Comparison of ENCODE assay signal across 13 cellular contexts in genomic region chr12:108722463-108722862, GRCh38. TPM values are rescaled to one million over a fixed set of nuclear protein-coding genes. Genes with fewer than 3 reads are reported as not detected.
DNase-seq lines count a peak whose midpoint lies in the region; ATAC-seq, FAIRE-seq and TF ChIP-seq lines count a peak whose summit lies in the region.
"Had no signal": no experiment of that assay in that cellular context is flagged by ENCODE, and none has a peak within 500 bp of the region (broad histone marks: within the 10 kb centered on the region; RNA-seq: fewer than 3 reads in every experiment).

No MANE protein-coding gene starts in this region.

- 43 to 44% methylated on average over 1 of the region's 1 CpG for WGBS in heart right ventricle, 2 donors

- H3K36me3 Mint-ChIP-seq in chondrocyte (ENCODE audit: low read depth): peaks cover 3% of the 10 kb centered on the region
- no peaks in the 10 kb centered on the region for H3K36me3 Mint-ChIP-seq in activated naive CD8-positive, alpha-beta T cell treated with anti-CD3 and anti-CD28 coated beads for 36 hours

- H3K4me3 Mint-ChIP-seq in chondrocyte (ENCODE audit: unreplicated experiment): peak overlapping the region; percentile 10
- no peak overlapping the region for H3K4me3 Mint-ChIP-seq in activated naive CD8-positive, alpha-beta T cell treated with anti-CD3 and anti-CD28 coated beads for 36 hours
- H3K4me3 Mint-ChIP-seq: T-helper 1 cell treated with Interleukin-12 subunit alpha and Interleukin-12 subunit beta and Interleukin-4 antibody, amounts not matched to agents 30 μg/mL and 1 μg/mL, for 36 hours had no signal

- no peak for FAIRE-seq in RCC 7860 (lab: Jason Lieb, UNC)

- H3K27ac ChIP-seq in heart right ventricle (peak overlapping the region in 9 of 10 donors; percentile 33 to 78 (median 60)), muscle layer of duodenum (ENCODE audit: low read length) (peak overlapping the region; percentile 92), upper lobe of right lung (peak overlapping the region; percentile 63)

- no peak for TF ChIP-seq CTCF in heart right ventricle (IDR thresholded peaks at IDR 0.05)
- TF ChIP-seq CTCF in chondrocyte (IDR thresholded peaks at IDR 0.05): no peak
- no peak for TF ChIP-seq CTCF in upper lobe of right lung (IDR thresholded peaks at IDR 0.05)

- H3K27me3 Mint-ChIP-seq in chondrocyte (ENCODE audit: low read depth): no peaks in the 10 kb centered on the region
- no peaks in the 10 kb centered on the region for H3K27me3 Mint-ChIP-seq in activated naive CD8-positive, alpha-beta T cell treated with anti-CD3 and anti-CD28 coated beads for 36 hours

- no peak overlapping the region for H3K4me3 ChIP-seq in heart right ventricle
- peak overlapping the region in 1 of 2 donors; percentile 1 for H3K4me3 ChIP-seq in muscle layer of duodenum (ENCODE audit: low read depth in 1 of 2, low read length in 2 of 2)
- H3K4me3 ChIP-seq in upper lobe of right lung: no peak overlapping the region

- DNase-seq in heart right ventricle: no peak
- DNase-seq in Right ventricle myocardium superior: no peak
- no peak for DNase-seq in chondrocyte (ENCODE audit: low spot score)
- no peak for DNase-seq in upper lobe of right lung
- no peak for DNase-seq in GF-D8 (lab: John Stamatoyannopoulos, UW)
- DNase-seq in activated naive CD8-positive, alpha-beta T cell treated with anti-CD3 and anti-CD28 coated beads for 36 hours: no peak
- no peak for DNase-seq in RCC 7860 (ENCODE audit: low spot score)
- DNase-seq: activated CD4-positive, alpha-beta T cell treated with anti-CD3 and anti-CD28 coated beads, Interleukin-2, amount 50 U/mL, for 4 hours; activated naive CD4-positive, alpha-beta T cell treated with Interleukin-2 at 50 U/mL for 16 hours; hypothalamus; NCI-H187 treated with DMSO at 0.1 percent for 48 hours had no signal

- H3K4me1 ChIP-seq in heart right ventricle (peaks cover 14 to 95% (median 83%) of the 10 kb centered on the region in 9 donors), muscle layer of duodenum (ENCODE audit: control insufficient read depth in 1 of 2, insufficient read depth in 2 of 2, low read length in 2 of 2) (peaks cover 24 to 64% of the 10 kb centered on the region in 2 donors), upper lobe of right lung (peaks cover 57% of the 10 kb centered on the region)

- intact Hi-C loops in heart right ventricle (cut with DNase I) (loop anchor here in 2 of 10 donors (2.0 to 10.0 kb wide), 2 partner anchors 48 to 62 kb away; no protein-coding TSS in a partner anchor), Right ventricle myocardium superior (cut with DNase I) (loop anchor here (10.0 kb wide), 1 partner anchor 48 kb away; no protein-coding TSS in a partner anchor), upper lobe of right lung (cut with DNase I) (no loop called here)

- H3K36me3 ChIP-seq in heart right ventricle: peaks cover 0 to 5% (median 0%) of the 10 kb centered on the region in 9 donors
- peaks cover under 1 to 4% of the 10 kb centered on the region in 2 donors for H3K36me3 ChIP-seq in muscle layer of duodenum (ENCODE audit: control insufficient read depth in 1 of 2, insufficient read depth in 2 of 2, low read length in 2 of 2)
- no peaks in the 10 kb centered on the region for H3K36me3 ChIP-seq in upper lobe of right lung

- H3K4me1 Mint-ChIP-seq in chondrocyte (ENCODE audit: low read depth): peaks cover 86% of the 10 kb centered on the region
- H3K4me1 Mint-ChIP-seq in activated naive CD8-positive, alpha-beta T cell treated with anti-CD3 and anti-CD28 coated beads for 36 hours: peaks cover 34% of the 10 kb centered on the region

- no peaks in the 10 kb centered on the region for H3K27me3 ChIP-seq in heart right ventricle
- H3K27me3 ChIP-seq in muscle layer of duodenum (ENCODE audit: low read depth, low read length): no peaks in the 10 kb centered on the region
- no peaks in the 10 kb centered on the region for H3K27me3 ChIP-seq in upper lobe of right lung

- peak in 2 of 8 donors; percentile 3 to 19 for ATAC-seq in heart right ventricle
- no peak for ATAC-seq in Right ventricle myocardium superior (ENCODE audit: poor library complexity)
- ATAC-seq in upper lobe of right lung: no peak

- peak overlapping the region; percentile 96 for H3K27ac Mint-ChIP-seq in chondrocyte (ENCODE audit: unreplicated experiment)
- no peak overlapping the region for H3K27ac Mint-ChIP-seq in activated naive CD8-positive, alpha-beta T cell treated with anti-CD3 and anti-CD28 coated beads for 36 hours
- H3K27ac Mint-ChIP-seq: T-helper 1 cell treated with Interleukin-12 subunit alpha and Interleukin-12 subunit beta and Interleukin-4 antibody, amounts not matched to agents 30 μg/mL and 1 μg/mL, for 36 hours had no signal

- no peaks in the 10 kb centered on the region for H3K9me3 ChIP-seq in heart right ventricle
- no peaks in the 10 kb centered on the region for H3K9me3 ChIP-seq in muscle layer of duodenum (ENCODE audit: control insufficient read depth in 1 of 2, low read length in 2 of 2)
- no peaks in the 10 kb centered on the region for H3K9me3 ChIP-seq in upper lobe of right lung

- H3K9me3 Mint-ChIP-seq in chondrocyte (ENCODE audit: low read depth): no peaks in the 10 kb centered on the region
- H3K9me3 Mint-ChIP-seq in activated naive CD8-positive, alpha-beta T cell treated with anti-CD3 and anti-CD28 coated beads for 36 hours: no peaks in the 10 kb centered on the region
- H3K9me3 Mint-ChIP-seq: T-helper 1 cell treated with Interleukin-12 subunit alpha and Interleukin-12 subunit beta and Interleukin-4 antibody, amounts not matched to agents 30 μg/mL and 1 μg/mL, for 36 hours had no signal

RNA-seq across cellular contexts. Expression of gene CORO1C, which starts 8.9 kb away (rescaled TPM):
- total RNA-seq in heart right ventricle: 10 to 100 TPM; 50.2 to 88.6 (median 59.1) TPM
- polyA plus RNA-seq in heart right ventricle: 10 to 100 TPM; 25.5 to 34.5 TPM
- total RNA-seq in Right ventricle myocardium superior: 69.1 TPM
- total RNA-seq in chondrocyte: 266 to 336 TPM (median 325 TPM) in 3 replicates
- total RNA-seq in upper lobe of right lung: 257 TPM
- total RNA-seq in activated naive CD8-positive, alpha-beta T cell treated with anti-CD3 and anti-CD28 coated beads for 36 hours: 10 to 100 TPM; 87.4 to 90.6 TPM
